Comparison of ENCODE assay signal across 22 cellular contexts in the genomic region with DNA sequence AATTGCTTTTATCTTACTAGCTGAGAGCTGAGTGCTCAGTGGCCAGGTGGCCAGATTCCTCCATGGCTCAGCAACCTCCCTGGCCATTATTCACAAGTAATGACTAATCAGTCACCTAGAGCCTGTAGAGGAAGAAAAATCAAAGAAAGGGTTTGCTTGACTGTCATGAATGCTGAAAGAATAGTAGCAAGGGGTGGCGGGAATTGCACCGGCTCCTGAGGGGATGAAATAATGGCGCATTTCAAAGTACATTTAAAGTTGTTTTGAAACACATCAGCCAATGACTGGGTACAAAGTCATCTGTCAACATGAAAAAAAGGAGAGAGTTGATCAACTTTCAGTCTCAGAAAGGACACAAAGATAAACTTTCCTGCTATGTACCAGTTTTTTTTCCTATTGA.
"Had no signal": no experiment of that assay in that cellular context is flagged by ENCODE, and none has a peak within 500 bp of the region (broad histone marks: within the 10 kb centered on the region; RNA-seq: fewer than 3 reads in every experiment).

No MANE protein-coding gene starts in this region.

- H3K4me1 Mint-ChIP-seq: activated CD4-positive, alpha-beta T cell treated with anti-CD3 and anti-CD28 coated beads, Interleukin-2, amount 10 ng/mL, durations not matched to agents 7 days and 5 days; activated CD8-positive, alpha-beta memory T cell treated with anti-CD3 and anti-CD28 coated beads, Interleukin-2, amount 10 ng/mL, durations not matched to agents 7 days and 5 days; activated naive CD4-positive, alpha-beta T cell treated with anti-CD3 and anti-CD28 coated beads, Interleukin-2, amount 50 U/mL, for 24 hours had no signal

- DNase-seq: activated CD4-positive, alpha-beta T cell treated with anti-CD3 and anti-CD28 coated beads, Interleukin-2, amount 10 ng/mL, durations not matched to agents 7 days and 5 days; activated CD4-positive, CD25-positive, alpha-beta regulatory T cell treated with anti-CD3 and anti-CD28 coated beads, Interleukin-2, amount 50 U/mL, for 72 hours; activated CD8-positive, alpha-beta memory T cell treated with anti-CD3 and anti-CD28 coated beads, Interleukin-2, amount 10 ng/mL, durations not matched to agents 7 days and 5 days; activated CD8-positive, alpha-beta T cell treated with anti-CD3 and anti-CD28 coated beads for 36 hours; activated gamma-delta T cell treated with Interleukin-2 at 50 U/mL for 16 hours; activated T-cell treated with anti-CD3 and anti-CD28 coated beads for 4 hours; aorta; caudate nucleus; effector CD4-positive, alpha-beta T cell; hypothalamus; left lung; naive thymus-derived CD8-positive, alpha-beta T cell; spleen; stimulated activated CD4-positive, alpha-beta T cell treated with anti-CD3 and anti-CD28 coated beads, Interleukin-4, amount 100 ng/mL, for 4 hours; substantia nigra; thyroid gland had no signal

- H3K27me3 ChIP-seq: left lung, spleen, thyroid gland had no signal

- H3K9me3 ChIP-seq: left lung, spleen, thyroid gland had no signal

- H3K9me3 Mint-ChIP-seq: activated CD4-positive, alpha-beta T cell treated with anti-CD3 and anti-CD28 coated beads, Interleukin-2, amount 10 ng/mL, durations not matched to agents 7 days and 5 days; activated CD8-positive, alpha-beta T cell treated with anti-CD3 and anti-CD28 coated beads for 36 hours; activated naive CD4-positive, alpha-beta T cell treated with anti-CD3 and anti-CD28 coated beads, Interleukin-2, amount 50 U/mL, for 24 hours; dendritic cell treated with granulocyte-macrophage colony-stimulating factor and Interleukin-4, amounts not matched to agents 40 ng/mL and 50 ng/mL, for 4 days; naive thymus-derived CD8-positive, alpha-beta T cell; stimulated activated naive CD8-positive, alpha-beta T cell treated with anti-CD3 and anti-CD28 coated beads, Interleukin-15, Interleukin-2, amounts not matched to agents 100 ng/mL and 50 ng/mL, for 24 hours had no signal

- H3K27me3 Mint-ChIP-seq: activated CD8-positive, alpha-beta memory T cell treated with anti-CD3 and anti-CD28 coated beads, Interleukin-2, amount 10 ng/mL, durations not matched to agents 7 days and 5 days; activated naive CD4-positive, alpha-beta T cell treated with anti-CD3 and anti-CD28 coated beads, Interleukin-2, amount 50 U/mL, for 24 hours; dendritic cell treated with granulocyte-macrophage colony-stimulating factor and Interleukin-4, amounts not matched to agents 40 ng/mL and 50 ng/mL, for 4 days; naive thymus-derived CD8-positive, alpha-beta T cell; progenitor cell of endocrine pancreas; stimulated activated naive CD8-positive, alpha-beta T cell treated with anti-CD3 and anti-CD28 coated beads, Interleukin-15, Interleukin-2, amounts not matched to agents 100 ng/mL and 50 ng/mL, for 24 hours had no signal

- ATAC-seq: activated CD8-positive, alpha-beta memory T cell treated with anti-CD3 and anti-CD28 coated beads, Interleukin-2, amount 10 ng/mL, durations not matched to agents 7 days and 5 days; activated CD8-positive, alpha-beta T cell treated with anti-CD3 and anti-CD28 coated beads for 36 hours; left lung; naive thymus-derived CD8-positive, alpha-beta T cell had no signal

- H3K4me1 ChIP-seq: left lung, spleen, thyroid gland had no signal

- H3K36me3 Mint-ChIP-seq: activated CD8-positive, alpha-beta memory T cell treated with anti-CD3 and anti-CD28 coated beads, Interleukin-2, amount 10 ng/mL, durations not matched to agents 7 days and 5 days; brain had no signal

- H3K36me3 ChIP-seq: left lung, thyroid gland had no signal

- H3K27ac ChIP-seq: left lung, spleen, thyroid gland, VCaP had no signal

- H3K4me3 Mint-ChIP-seq: activated CD4-positive, alpha-beta T cell treated with anti-CD3 and anti-CD28 coated beads, Interleukin-2, amount 10 ng/mL, durations not matched to agents 7 days and 5 days; activated CD8-positive, alpha-beta memory T cell treated with anti-CD3 and anti-CD28 coated beads, Interleukin-2, amount 10 ng/mL, durations not matched to agents 7 days and 5 days; activated CD8-positive, alpha-beta T cell treated with anti-CD3 and anti-CD28 coated beads for 36 hours; activated naive CD4-positive, alpha-beta T cell treated with anti-CD3 and anti-CD28 coated beads, Interleukin-2, amount 50 U/mL, for 24 hours; brain; dendritic cell treated with granulocyte-macrophage colony-stimulating factor and Interleukin-4, amounts not matched to agents 40 ng/mL and 50 ng/mL, for 4 days; naive thymus-derived CD8-positive, alpha-beta T cell; stimulated activated naive CD8-positive, alpha-beta T cell treated with anti-CD3 and anti-CD28 coated beads, Interleukin-15, Interleukin-2, amounts not matched to agents 100 ng/mL and 50 ng/mL, for 24 hours had no signal

- H3K27ac Mint-ChIP-seq: activated CD4-positive, alpha-beta T cell treated with anti-CD3 and anti-CD28 coated beads, Interleukin-2, amount 10 ng/mL, durations not matched to agents 7 days and 5 days; activated CD8-positive, alpha-beta memory T cell treated with anti-CD3 and anti-CD28 coated beads, Interleukin-2, amount 10 ng/mL, durations not matched to agents 7 days and 5 days; activated CD8-positive, alpha-beta T cell treated with anti-CD3 and anti-CD28 coated beads for 36 hours; dendritic cell treated with granulocyte-macrophage colony-stimulating factor and Interleukin-4, amounts not matched to agents 40 ng/mL and 50 ng/mL, for 4 days; progenitor cell of endocrine pancreas; stimulated activated naive CD8-positive, alpha-beta T cell treated with anti-CD3 and anti-CD28 coated beads, Interleukin-15, Interleukin-2, amounts not matched to agents 100 ng/mL and 50 ng/mL, for 24 hours had no signal

- H3K4me3 ChIP-seq: left lung, spleen, thyroid gland had no signal
